ENCODE assay signal across 7 cellular contexts in genomic region chr9:62896692-62897091, GRCh38.
DNase-seq lines count a peak whose midpoint lies in the region; ATAC-seq, FAIRE-seq and TF ChIP-seq lines count a peak whose summit lies in the region.
"Not testable (repeated sequence)": the region's sequence is repeated elsewhere in the genome, so short reads cannot be mapped to it uniquely, and the experiment has no call there.

No MANE protein-coding gene starts in this region.

- not testable (repeated sequence) for H3K9me2 ChIP-seq in OCI-LY7 (ENCODE audit: insufficient read depth, low read length)

- not testable (repeated sequence) for TF ChIP-seq CTCF in Calu3 (IDR thresholded peaks at IDR 0.05; ENCODE audit: unreplicated experiment); OCI-LY7 (conservative IDR thresholded peaks at IDR 0.05; ENCODE audit: low read length); Panc1 (IDR thresholded peaks at IDR 0.05); K562 (IDR thresholded peaks at IDR 0.05 in 2 of 3, conservative IDR thresholded peaks at IDR 0.05 in 1 of 3; ENCODE audit: insufficient read depth in 2 of 3, low read depth in 1 of 3, low read length in 3 of 3); epithelial cell of proximal tubule (conservative IDR thresholded peaks at IDR 0.05; ENCODE audit: low read depth, low read length); HepG2 (CRISPR knock-in tag; IDR thresholded peaks at IDR 0.05)

- H3K27me3 Mint-ChIP-seq in Calu3 (ENCODE audit: unreplicated experiment); activated T-cell treated with anti-CD3 and anti-CD28 coated beads, Interleukin-2, amount 50 U/mL, for 24 hours: not testable (repeated sequence)

- intact Hi-C loops in Calu3 (cut with micrococcal nuclease; ENCODE audit: unreplicated experiment); OCI-LY7 (cut with micrococcal nuclease; ENCODE audit: unreplicated experiment); Panc1 (cut with micrococcal nuclease; ENCODE audit: unreplicated experiment); K562 (cut with micrococcal nuclease); HepG2 (cut with micrococcal nuclease; ENCODE audit: unreplicated experiment): not testable (repeated sequence)

- CTCF ChIA-PET in Calu3 (lab: Charles Lee); OCI-LY7 (lab: Charles Lee; ENCODE audit: unreplicated experiment); Panc1 (lab: Charles Lee); K562 (lab: Yijun Ruan, JAX; ENCODE audit: low intra/inter-chr PET ratio); HepG2 (lab: Yijun Ruan, JAX; ENCODE audit: low intra/inter-chr PET ratio, low total read pairs): not testable (repeated sequence)

- POLR2A ChIA-PET in OCI-LY7 (lab: Charles Lee); Panc1 (lab: Charles Lee); K562 (lab: Yijun Ruan, JAX); HepG2 (lab: Yijun Ruan, JAX): not testable (repeated sequence)

- in situ Hi-C loops in Panc1 (cut with HindIII; ENCODE audit: low pct_unique_long_range_greater_than_20kb, low sequenced_read_pairs); K562 (cut with MboI); HepG2 (cut with HindIII; ENCODE audit: extremely low pct_ligation_motif_present, low pct_unique_long_range_greater_than_20kb): not testable (repeated sequence)

- not testable (repeated sequence) for ATAC-seq in Panc1, K562, HepG2

- TF ChIP-seq EP300 in K562 (IDR thresholded peaks at IDR 0.05; ENCODE audit: low read length); HepG2 (IDR thresholded peaks at IDR 0.05; ENCODE audit: low read depth in 2 of 2, low read length in 2 of 2); HepG2 (CRISPR knock-in tag; IDR thresholded peaks at IDR 0.05; ENCODE audit: borderline replicate concordance): not testable (repeated sequence)

- H3K9ac ChIP-seq in K562 (ENCODE audit: insufficient read depth in 1 of 2, low read depth in 2 of 2, low read length in 2 of 2); HepG2 (ENCODE audit: insufficient read depth, low read depth, low read length): not testable (repeated sequence)

- not testable (repeated sequence) for H3K4me3 ChIP-seq in OCI-LY7 (ENCODE audit: low read depth, low read length, poor library complexity, severe bottlenecking); Panc1 (ENCODE audit: low read depth in 2 of 2, low read length in 2 of 2); K562; HepG2 (replicated peaks in 1 of 3; ENCODE audit: insufficient read depth in 1 of 3, low read depth in 2 of 3, low read length in 3 of 3)
- H3K4me3 ChIP-seq in epithelial cell of proximal tubule (ENCODE audit: low read depth, low read length), result peak overlapping the region; percentile 16

- not testable (repeated sequence) for H3K27me3 ChIP-seq in Panc1 (ENCODE audit: control insufficient read depth, insufficient read depth, low read length); K562 (ENCODE audit: control insufficient read depth in 2 of 2, insufficient read depth in 2 of 2, low read length in 2 of 2); HepG2 (ENCODE audit: control insufficient read depth in 1 of 2, insufficient read depth in 2 of 2, low read length in 2 of 2)

- H3K4me3 Mint-ChIP-seq in Calu3 (ENCODE audit: low read depth, unreplicated experiment), result not testable (repeated sequence)
- H3K4me3 Mint-ChIP-seq in activated T-cell treated with anti-CD3 and anti-CD28 coated beads, Interleukin-2, amount 50 U/mL, for 24 hours, result peak overlapping the region; percentile 20

- H3K79me2 ChIP-seq in OCI-LY7 (ENCODE audit: insufficient read depth, low read depth, low read length); K562 (ENCODE audit: control insufficient read depth, insufficient read depth, low read length); HepG2 (ENCODE audit: insufficient read depth, low read length): not testable (repeated sequence)

- not testable (repeated sequence) for TF ChIP-seq RAD21 in K562 (CRISPR knock-in tag; conservative IDR thresholded peaks at IDR 0.05 in 1 of 2, IDR thresholded peaks at IDR 0.05 in 1 of 2); HepG2 (CRISPR knock-in tag; IDR thresholded peaks at IDR 0.05)

- not testable (repeated sequence) for H3K27ac Mint-ChIP-seq in Calu3 (ENCODE audit: unreplicated experiment); activated T-cell treated with anti-CD3 and anti-CD28 coated beads, Interleukin-2, amount 50 U/mL, for 24 hours

- H4K20me1 ChIP-seq in OCI-LY7 (ENCODE audit: insufficient read depth, low read length); K562 (replicated peaks; ENCODE audit: control insufficient read depth, insufficient read depth, low read length); HepG2 (ENCODE audit: insufficient read depth, low read length): not testable (repeated sequence)

- WGBS in K562 (ENCODE audit: insufficient coverage, low coverage, missing lambda C conversion rate), result 41% methylated on average over 2 of the region's 3 CpGs
- WGBS in HepG2 (ENCODE audit: low lambda C conversion rate), result 41% methylated on average over 2 of the region's 3 CpGs

- not testable (repeated sequence) for FAIRE-seq in K562 (lab: Jason Lieb, UNC); HepG2 (lab: Jason Lieb, UNC)

- not testable (repeated sequence) for H3K9me3 Mint-ChIP-seq in Calu3 (ENCODE audit: low read depth, unreplicated experiment); activated T-cell treated with anti-CD3 and anti-CD28 coated beads, Interleukin-2, amount 50 U/mL, for 24 hours

- H3K4me1 Mint-ChIP-seq in Calu3 (ENCODE audit: low read depth, unreplicated experiment); activated T-cell treated with anti-CD3 and anti-CD28 coated beads, Interleukin-2, amount 50 U/mL, for 24 hours (ENCODE audit: low read depth): not testable (repeated sequence)

- H3K9me3 ChIP-seq in OCI-LY7 (ENCODE audit: low read length); Panc1 (ENCODE audit: control insufficient read depth, insufficient read depth, low read depth, low read length); K562 (replicated peaks; ENCODE audit: control insufficient read depth, insufficient read depth, low read depth, low read length); HepG2 (ENCODE audit: low read length): not testable (repeated sequence)

- not testable (repeated sequence) for H3K27ac ChIP-seq in OCI-LY7 (ENCODE audit: low read depth, low read length, poor library complexity, severe bottlenecking); Panc1 (ENCODE audit: low read length); K562 (ENCODE audit: extremely low read depth, low read depth, low read length); HepG2 (ENCODE audit: extremely low read length, insufficient read depth, low read length)

- not testable (repeated sequence) for H3K36me3 Mint-ChIP-seq in Calu3 (ENCODE audit: insufficient read depth, unreplicated experiment); activated T-cell treated with anti-CD3 and anti-CD28 coated beads, Interleukin-2, amount 50 U/mL, for 24 hours (ENCODE audit: low read depth)

- not testable (repeated sequence) for DNase-seq in Calu3; OCI-LY7 (ENCODE audit: low spot score); Panc1 (ENCODE audit: low read depth, low spot score); activated T-cell treated with anti-CD3 and anti-CD28 coated beads, Interleukin-2, amount 50 U/mL, for 24 hours; K562 (ENCODE audit: extremely low read depth in 1 of 4, low spot score in 3 of 4); epithelial cell of proximal tubule (ENCODE audit: low read depth); HepG2 (ENCODE audit: low spot score)

- not testable (repeated sequence) for TF ChIP-seq POLR2A in K562 (conservative IDR thresholded peaks at IDR 0.05); HepG2 (IDR thresholded peaks at IDR 0.05; ENCODE audit: insufficient read depth in 1 of 2, low read depth in 2 of 2, low read length in 2 of 2)

- H3K4me2 ChIP-seq in OCI-LY7 (ENCODE audit: low read length); K562 (ENCODE audit: insufficient read depth, low read length); HepG2 (ENCODE audit: low read depth, low read length): not testable (repeated sequence)

- H3K9me1 ChIP-seq in K562 (ENCODE audit: control insufficient read depth, insufficient read depth, low read length), result not testable (repeated sequence)

- H3K36me3 ChIP-seq in OCI-LY7 (ENCODE audit: insufficient read depth, low read length); Panc1 (ENCODE audit: control insufficient read depth, insufficient read depth, low read length); K562 (ENCODE audit: control insufficient read depth, insufficient read depth, low read length); HepG2 (replicated peaks in 1 of 2; ENCODE audit: control insufficient read depth in 1 of 2, insufficient read depth in 2 of 2, low read length in 2 of 2): not testable (repeated sequence)

- not testable (repeated sequence) for H3K4me1 ChIP-seq in OCI-LY7 (ENCODE audit: insufficient read depth, low read length, poor library complexity, severe bottlenecking); Panc1 (ENCODE audit: control insufficient read depth, insufficient read depth, low read length); K562 (replicated peaks in 1 of 2; ENCODE audit: control insufficient read depth in 2 of 2, insufficient read depth in 2 of 2, low read length in 2 of 2); HepG2 (ENCODE audit: insufficient read depth, low read length)

- H2AFZ ChIP-seq in OCI-LY7 (ENCODE audit: low read length); K562 (ENCODE audit: low read depth, low read length); HepG2 (ENCODE audit: low read length): not testable (repeated sequence)

- BruUV-seq in Calu3 (replicated peaks; lab: Mats Ljungman, UMichigan) (TSS peak; percentile 87), OCI-LY7 (replicated peaks; lab: Mats Ljungman, UMichigan) (TSS peak; percentile 62), Panc1 (replicated peaks; lab: Mats Ljungman, UMichigan) (TSS peak; percentile 91), K562 (replicated peaks; lab: Mats Ljungman, UMichigan) (TSS peak; percentile 93), HepG2 (replicated peaks; lab: Mats Ljungman, UMichigan) (TSS peak; percentile 94)
